Comparison of ENCODE assay signal across 9 cellular contexts in genomic region chr19:49148784-49149651, GRCh38. TPM values are rescaled to one million over a fixed set of nuclear protein-coding genes. Genes with fewer than 3 reads are reported as not detected.
DNase-seq lines count a peak whose midpoint lies in the region; ATAC-seq and FAIRE-seq lines count a peak whose summit lies in the region.
"Had no signal": no experiment of that assay in that cellular context is flagged by ENCODE, and none has a peak within 500 bp of the region (broad histone marks: within the 10 kb centered on the region; RNA-seq: fewer than 3 reads in every experiment).

No MANE protein-coding gene starts in this region.

- H3K9ac ChIP-seq in mucosa of rectum (ENCODE audit: low read depth in 1 of 2, low read length in 2 of 2), result peak overlapping the region; percentile 82 to 94

- peak overlapping the region; percentile 88 to 93 for H3K4me3 ChIP-seq in mucosa of rectum (ENCODE audit: low read length in 2 of 2)

- FAIRE-seq in RCC 7860 (lab: Jason Lieb, UNC), result peak; percentile 65

- H3K9me3 ChIP-seq in mucosa of rectum (ENCODE audit: control insufficient read depth in 2 of 2, low read length in 2 of 2), result no peaks in the 10 kb centered on the region

- H3K27me3 ChIP-seq in mucosa of rectum (ENCODE audit: control insufficient read depth in 2 of 2, insufficient read depth in 2 of 2, low read length in 2 of 2), result no peaks in the 10 kb centered on the region

- H3K4me1 ChIP-seq in mucosa of rectum (ENCODE audit: control insufficient read depth in 2 of 2, insufficient read depth in 2 of 2, low read length in 2 of 2), result peaks cover 38 to 45% of the 10 kb centered on the region in 2 donors

- DNase-seq in COR-L47 (lab: John Stamatoyannopoulos, UW) (peak; percentile 72), KG1 (lab: John Stamatoyannopoulos, UW) (peak; percentile 36), RCC 7860 (ENCODE audit: low spot score) (peak; percentile 88), activated T-helper 1 cell treated with Interleukin-2 at 50 U/mL for 16 hours (ENCODE audit: low read depth) (peak; percentile 47)
- peak; percentile 45 to 59 for DNase-seq in stimulated activated CD8-positive, alpha-beta memory T cell treated with anti-CD3 and anti-CD28 coated beads, Interleukin-4, amount 100 ng/mL, for 4 hours (ENCODE audit: low read depth in 2 of 2, low spot score in 1 of 2)

- ATAC-seq in esophagus mucosa (peak; percentile 84), GM18502 (IDR thresholded peaks at IDR 0.05; ENCODE audit: poor library complexity, unreplicated experiment) (no peak)

- H3K36me3 ChIP-seq in mucosa of rectum (ENCODE audit: control insufficient read depth in 2 of 2, insufficient read depth in 2 of 2, low read length in 2 of 2), result no peaks in the 10 kb centered on the region

- peak overlapping the region; percentile 93 to 97 for H3K27ac ChIP-seq in mucosa of rectum (ENCODE audit: low read depth in 2 of 2, low read length in 2 of 2)

RNA-seq across cellular contexts. Expression of gene HRC, which starts 6.2 kb away (rescaled TPM):
- 0.24 TPM for total RNA-seq in esophagus mucosa
- total RNA-seq: activated CD8-positive, alpha-beta memory T cell treated with anti-CD3 and anti-CD28 coated beads for 36 hours had no signal

RNA-seq across cellular contexts. Expression of gene TRPM4, which starts 8.6 kb away (rescaled TPM):
- 12.1 TPM for total RNA-seq in esophagus mucosa

RNA-seq across cellular contexts. Expression of gene PPFIA3, which starts 29.7 kb away (rescaled TPM):
- total RNA-seq in esophagus mucosa, result 9.2 TPM

RNA-seq across cellular contexts. Expression of gene C19orf73, which starts 30.1 kb away (rescaled TPM):
- total RNA-seq in esophagus mucosa, result 1.3 TPM

RNA-seq across cellular contexts. Expression of gene LIN7B, which starts 34.8 kb away (rescaled TPM):
- total RNA-seq in esophagus mucosa, result 11.7 TPM

Comparison
In these comparisons a context has a peak if more than half of its experiments do, and no peak if none do; other contexts are left out.
1. DNase-seq: peak in every context shown above with its lines; median percentile 88 in RCC 7860; 72 in COR-L47; 52 in stimulated activated CD8-positive, alpha-beta memory T cell treated with anti-CD3 and anti-CD28 coated beads, Interleukin-4, amount 100 ng/mL, for 4 hours; 47 in activated T-helper 1 cell treated with Interleukin-2 at 50 U/mL for 16 hours; 36 in KG1.